8 cellular contexts compared by ENCODE assay signal in genomic region chr17:46771601-46772012, GRCh38. TPM values are rescaled to one million over a fixed set of nuclear protein-coding genes. Genes with fewer than 3 reads are reported as not detected.
DNase-seq lines count a peak whose midpoint lies in the region; ATAC-seq and TF ChIP-seq lines count a peak whose summit lies in the region.

No MANE protein-coding gene starts in this region.

- intact Hi-C loops in dorsolateral prefrontal cortex (cut with DNase I) (no loop called here), mucosa of descending colon (cut with DNase I, micrococcal nuclease) (no loop called here)

- H3K27ac ChIP-seq in dorsolateral prefrontal cortex = peak overlapping the region in 14 of 59 donors; percentile 17 to 79 (median 58)

- H3K9me3 Mint-ChIP-seq in activated CD8-positive, alpha-beta memory T cell treated with anti-CD3 and anti-CD28 coated beads, Interleukin-2, amount 10 ng/mL, durations not matched to agents 7 days and 5 days (ENCODE audit: low read depth) = no peaks in the 10 kb centered on the region

- peaks cover 4% of the 10 kb centered on the region for H3K4me1 ChIP-seq in mucosa of descending colon (ENCODE audit: low read depth)

- no peak for DNase-seq in activated CD8-positive, alpha-beta memory T cell treated with anti-CD3 and anti-CD28 coated beads, Interleukin-2, amount 10 ng/mL, durations not matched to agents 7 days and 5 days
- DNase-seq in activated CD8-positive, alpha-beta memory T cell treated with anti-CD3 and anti-CD28 coated beads, Interleukin-2, amount 50 U/mL, for 4 hours = no peak
- DNase-seq in NCI-H510A (lab: John Stamatoyannopoulos, UW) (peak; percentile 39), dorsolateral prefrontal cortex (no peak), mucosa of descending colon (peak in 2 of 3 donors; percentile 27 to 48)
- no peak for DNase-seq in activated CD4-positive, alpha-beta T cell treated with anti-CD3 and anti-CD28 coated beads, Interleukin-2, amount 50 U/mL, for 4 hours

- H3K4me1 Mint-ChIP-seq in activated CD8-positive, alpha-beta memory T cell treated with anti-CD3 and anti-CD28 coated beads, Interleukin-2, amount 10 ng/mL, durations not matched to agents 7 days and 5 days = peaks cover 21% of the 10 kb centered on the region

- no peaks in the 10 kb centered on the region for H3K36me3 ChIP-seq in mucosa of descending colon (ENCODE audit: low read depth)

- H3K27me3 Mint-ChIP-seq in activated CD8-positive, alpha-beta memory T cell treated with anti-CD3 and anti-CD28 coated beads, Interleukin-2, amount 10 ng/mL, durations not matched to agents 7 days and 5 days = peaks cover 52% of the 10 kb centered on the region

- CTCF ChIA-PET in activated CD8-positive, alpha-beta memory T cell treated with anti-CD3 and anti-CD28 coated beads, Interleukin-2, amount 10 ng/mL, durations not matched to agents 7 days and 5 days (lab: Charles Lee) = no interaction called here

- ATAC-seq in activated CD8-positive, alpha-beta memory T cell treated with anti-CD3 and anti-CD28 coated beads, Interleukin-2, amount 10 ng/mL, durations not matched to agents 7 days and 5 days = peak; percentile 27
- ATAC-seq in mucosa of descending colon (peak; percentile 18), GM18511 (IDR thresholded peaks at IDR 0.05; ENCODE audit: unreplicated experiment) (no peak), GM21390 (IDR thresholded peaks at IDR 0.05; ENCODE audit: unreplicated experiment) (no peak)

- no peaks in the 10 kb centered on the region for H3K36me3 Mint-ChIP-seq in activated CD8-positive, alpha-beta memory T cell treated with anti-CD3 and anti-CD28 coated beads, Interleukin-2, amount 10 ng/mL, durations not matched to agents 7 days and 5 days

- H3K27me3 ChIP-seq in dorsolateral prefrontal cortex = peaks cover 0 to 5% (median 0%) of the 10 kb centered on the region in 45 donors

- no peak for TF ChIP-seq CTCF in dorsolateral prefrontal cortex (IDR thresholded peaks at IDR 0.05 in 54 of 56, conservative IDR thresholded peaks at IDR 0.05 in 2 of 56; ENCODE audit: low read depth in 1 of 56, partially characterized antibody in 56 of 56)
- TF ChIP-seq CTCF in mucosa of descending colon (IDR thresholded peaks at IDR 0.05) = no peak

- H3K4me3 ChIP-seq in dorsolateral prefrontal cortex (peak overlapping the region; percentile 44 to 76 (median 60)), mucosa of descending colon (peak overlapping the region; percentile 14)

- H3K4me3 Mint-ChIP-seq in activated CD8-positive, alpha-beta memory T cell treated with anti-CD3 and anti-CD28 coated beads, Interleukin-2, amount 10 ng/mL, durations not matched to agents 7 days and 5 days = no peak overlapping the region

- H3K27ac Mint-ChIP-seq in activated CD8-positive, alpha-beta memory T cell treated with anti-CD3 and anti-CD28 coated beads, Interleukin-2, amount 10 ng/mL, durations not matched to agents 7 days and 5 days = no peak overlapping the region

- no peaks in the 10 kb centered on the region for H3K9me3 ChIP-seq in mucosa of descending colon

RNA-seq across cellular contexts. Expression of gene WNT3, which starts 46.9 kb away (rescaled TPM):
- total RNA-seq in activated CD8-positive, alpha-beta memory T cell treated with anti-CD3 and anti-CD28 coated beads, Interleukin-2, amount 10 ng/mL, durations not matched to agents 7 days and 5 days = not detected
- total RNA-seq in dorsolateral prefrontal cortex (10 to 100 TPM in 87 of 120 experiments, 1 to 10 TPM in 33; 4.8 to 43.1 (median 14.3) TPM), mucosa of descending colon (1 to 10 TPM in 1 of 3 donors, under 1 TPM in 2; 0.29 to 1.1 (median 0.41) TPM)

Comparison
In these comparisons a context has a peak if more than half of its experiments do, and no peak if none do; other contexts are left out.
1. ATAC-seq: peak in activated CD8-positive, alpha-beta memory T cell treated with anti-CD3 and anti-CD28 coated beads, Interleukin-2, amount 10 ng/mL, durations not matched to agents 7 days and 5 days (single experiment) and mucosa of descending colon (single experiment); none in GM18511 (single experiment) and GM21390 (single experiment).
2. DNase-seq: peak in NCI-H510A (single experiment) and mucosa of descending colon (2 of 3); none in activated CD8-positive, alpha-beta memory T cell treated with anti-CD3 and anti-CD28 coated beads, Interleukin-2, amount 10 ng/mL, durations not matched to agents 7 days and 5 days (single experiment), activated CD8-positive, alpha-beta memory T cell treated with anti-CD3 and anti-CD28 coated beads, Interleukin-2, amount 50 U/mL, for 4 hours (single experiment), dorsolateral prefrontal cortex (0 of 10) and activated CD4-positive, alpha-beta T cell treated with anti-CD3 and anti-CD28 coated beads, Interleukin-2, amount 50 U/mL, for 4 hours (0 of 2).